ENCODE assay signal across 8 cellular contexts in genomic region chr10:129465796-129466702, GRCh38. TPM values are rescaled to one million over a fixed set of nuclear protein-coding genes. Genes with fewer than 3 reads are reported as not detected.
DNase-seq lines count a peak whose midpoint lies in the region; ATAC-seq, FAIRE-seq and TF ChIP-seq lines count a peak whose summit lies in the region.

No MANE protein-coding gene starts in this region.

- H3K36me3 ChIP-seq in BJ (ENCODE audit: control insufficient read depth, insufficient read depth, low read length), result no peaks in the 10 kb centered on the region
- no peaks in the 10 kb centered on the region for H3K36me3 ChIP-seq in kidney (ENCODE audit: control insufficient read depth in 1 of 2, insufficient read depth in 2 of 2, low read length in 2 of 2)
- peaks cover 0 to 17% (median 0%) of the 10 kb centered on the region in 3 donors for H3K36me3 ChIP-seq in tibial nerve

- DNase-seq in BJ (ENCODE audit: low read depth), result no peak
- DNase-seq in activated T-helper 2 cell treated with anti-CD3 and anti-CD28 coated beads, Interferon-gamma antibody, Interleukin-2, Interleukin-4, amounts not matched to agents 10 μg/mL and 5 μg/mL and 100 μg/mL, durations not matched to agents 14 hours and 24 hours and 36 hours (ENCODE audit: low spot score), result no peak
- DNase-seq in kidney, result no peak
- no peak for DNase-seq in tibial nerve (ENCODE audit: low spot score in 2 of 2)
- no peak for DNase-seq in DMS114 treated with DMSO at 0.1 percent for 48 hours (lab: John Stamatoyannopoulos, UW; ENCODE audit: unreplicated experiment)
- DNase-seq in NCI-H2107 treated with DMSO at 0.1 percent for 48 hours (lab: John Stamatoyannopoulos, UW; ENCODE audit: unreplicated experiment), result no peak

- H3K4me1 ChIP-seq in kidney (ENCODE audit: control insufficient read depth in 1 of 2, insufficient read depth in 1 of 2, low read depth in 1 of 2, low read length in 2 of 2) (peaks cover 4 to 8% of the 10 kb centered on the region in 2 donors), tibial nerve (peaks cover 0 to 18% (median 8%) of the 10 kb centered on the region in 4 donors)

- H3K27ac ChIP-seq in kidney (ENCODE audit: low read depth in 2 of 2, low read length in 2 of 2) (peak overlapping the region; percentile 12 to 66), tibial nerve (peak overlapping the region in 3 of 4 donors; percentile 73 to 86 (median 85))

- no peak overlapping the region for H3K27ac Mint-ChIP-seq in activated T-helper 2 cell treated with anti-CD3 and anti-CD28 coated beads, Interferon-gamma antibody, Interleukin-2, Interleukin-4, amounts not matched to agents 10 μg/mL and 5 μg/mL and 100 μg/mL, durations not matched to agents 14 hours and 24 hours and 36 hours

- no peak for TF ChIP-seq EP300 in tibial nerve (IDR thresholded peaks at IDR 0.05)

- peak; percentile 6 for ATAC-seq in HG02759 (IDR thresholded peaks at IDR 0.05; ENCODE audit: unreplicated experiment)
- ATAC-seq in GM18520 (IDR thresholded peaks at IDR 0.05; ENCODE audit: unreplicated experiment), result no peak

- no peaks in the 10 kb centered on the region for H3K9me3 ChIP-seq in kidney (ENCODE audit: control insufficient read depth in 1 of 2, low read length in 2 of 2)
- no peaks in the 10 kb centered on the region for H3K9me3 ChIP-seq in tibial nerve

- CTCF ChIA-PET in BJ (lab: Yijun Ruan, JAX), result interaction anchor here (1.1 kb wide), 1 partner anchor 14 kb away, joined by 3 read pairs; no protein-coding TSS in a partner anchor

- H3K27me3 ChIP-seq in BJ (ENCODE audit: control insufficient read depth, insufficient read depth, low read length), result no peaks in the 10 kb centered on the region
- no peaks in the 10 kb centered on the region for H3K27me3 ChIP-seq in tibial nerve

- TF ChIP-seq CTCF in BJ (IDR thresholded peaks at IDR 0.05; ENCODE audit: insufficient read depth, low read depth, low read length) (no peak), kidney (IDR thresholded peaks at IDR 0.05; ENCODE audit: borderline replicate concordance, extremely low read depth, insufficient read depth) (no peak), tibial nerve (IDR thresholded peaks at IDR 0.05) (no peak)

- intact Hi-C loops in activated T-helper 2 cell treated with anti-CD3 and anti-CD28 coated beads, Interferon-gamma antibody, Interleukin-2, Interleukin-4, amounts not matched to agents 10 μg/mL and 5 μg/mL and 100 μg/mL, durations not matched to agents 14 hours and 24 hours and 36 hours (cut with micrococcal nuclease), result loop anchor here (2.0 to 10.0 kb wide), 2 partner anchors 431 to 645 kb away; partner anchors contain the start of gene C10orf143
- intact Hi-C loops in kidney (cut with DNase I), result no loop called here

- H3K36me3 Mint-ChIP-seq in activated T-helper 2 cell treated with anti-CD3 and anti-CD28 coated beads, Interferon-gamma antibody, Interleukin-2, Interleukin-4, amounts not matched to agents 10 μg/mL and 5 μg/mL and 100 μg/mL, durations not matched to agents 14 hours and 24 hours and 36 hours (ENCODE audit: low read depth), result peaks cover 6% of the 10 kb centered on the region

- POLR2A ChIA-PET in BJ (lab: Charles Lee), result interaction anchor here (0.5 to 0.6 kb wide), 2 partner anchors 17 to 510 kb away, joined by 5 read pairs; no protein-coding TSS in a partner anchor

- H3K4me3 ChIP-seq in BJ (ENCODE audit: low read depth, low read length) (peak overlapping the region; percentile 51), kidney (ENCODE audit: low read length in 2 of 2) (peak overlapping the region in 1 of 2 donors; percentile 71), tibial nerve (peak overlapping the region; percentile 35 to 84 (median 67))

- WGBS in tibial nerve, 2 donors, result 85 to 86% methylated on average over 14 to 19 of the region's 21 CpGs

- no peak for FAIRE-seq in kidney (lab: Jason Lieb, UNC)

- no peaks in the 10 kb centered on the region for H3K9me3 Mint-ChIP-seq in activated T-helper 2 cell treated with anti-CD3 and anti-CD28 coated beads, Interferon-gamma antibody, Interleukin-2, Interleukin-4, amounts not matched to agents 10 μg/mL and 5 μg/mL and 100 μg/mL, durations not matched to agents 14 hours and 24 hours and 36 hours

- H3K9ac ChIP-seq in kidney (ENCODE audit: low read length in 2 of 2), result peak overlapping the region in 1 of 2 donors; percentile 41

- H3K27me3 Mint-ChIP-seq in activated T-helper 2 cell treated with anti-CD3 and anti-CD28 coated beads, Interferon-gamma antibody, Interleukin-2, Interleukin-4, amounts not matched to agents 10 μg/mL and 5 μg/mL and 100 μg/mL, durations not matched to agents 14 hours and 24 hours and 36 hours (ENCODE audit: low read depth), result peaks cover 2% of the 10 kb centered on the region

- TF ChIP-seq POLR2A in tibial nerve (IDR thresholded peaks at IDR 0.05), result no peak

- H3K4me3 Mint-ChIP-seq in activated T-helper 2 cell treated with anti-CD3 and anti-CD28 coated beads, Interferon-gamma antibody, Interleukin-2, Interleukin-4, amounts not matched to agents 10 μg/mL and 5 μg/mL and 100 μg/mL, durations not matched to agents 14 hours and 24 hours and 36 hours (ENCODE audit: low read depth), result peak overlapping the region; percentile 56

- peaks cover 10% of the 10 kb centered on the region for H3K4me1 Mint-ChIP-seq in activated T-helper 2 cell treated with anti-CD3 and anti-CD28 coated beads, Interferon-gamma antibody, Interleukin-2, Interleukin-4, amounts not matched to agents 10 μg/mL and 5 μg/mL and 100 μg/mL, durations not matched to agents 14 hours and 24 hours and 36 hours (ENCODE audit: low read depth)

RNA-seq across cellular contexts. Expression of gene MGMT, which starts 1.0 kb away (rescaled TPM):
- 18.0 and 21.0 TPM in 2 replicates for polyA plus RNA-seq in BJ (2011; rRNA removed)
- 6.3 and 8.0 TPM in 2 replicates for polyA minus RNA-seq in BJ (2011; rRNA and poly(A)+ RNA removed)
- total RNA-seq in activated T-helper 2 cell treated with anti-CD3 and anti-CD28 coated beads, Interferon-gamma antibody, Interleukin-2, Interleukin-4, amounts not matched to agents 10 μg/mL and 5 μg/mL and 100 μg/mL, durations not matched to agents 14 hours and 24 hours and 36 hours, result 15.8 and 17.5 TPM in 2 replicates
- 25.9 TPM for total RNA-seq in kidney
- polyA plus RNA-seq in kidney (ENCODE audit: insufficient read depth, low read depth, low replicate concordance), result 70.0 TPM
- 10 to 100 TPM; 26.1 to 39.1 (median 33.7) TPM for total RNA-seq in tibial nerve
